In the genomic region with DNA sequence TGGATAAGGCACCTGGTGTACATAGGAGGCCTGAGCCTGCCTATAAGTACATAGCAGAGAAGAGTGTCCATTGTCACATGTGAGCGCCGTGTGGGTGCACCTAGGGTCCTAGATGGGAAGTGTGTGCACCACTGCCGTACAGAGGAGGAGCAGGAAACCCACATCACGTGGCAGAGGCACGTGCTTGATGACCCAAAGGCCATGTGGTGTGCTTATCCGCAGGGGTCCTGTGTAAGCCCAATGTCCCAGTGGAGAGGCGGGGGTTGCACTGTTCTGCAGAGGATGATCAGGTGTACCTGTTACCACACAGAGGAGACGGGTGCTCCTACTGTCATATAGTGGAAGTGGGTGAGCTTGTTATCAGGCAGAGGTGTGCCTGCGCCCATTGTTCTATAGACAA, we compare ENCODE assay signal across 1 cellular context.
TF ChIP-seq lines count a peak whose summit lies in the region.

No MANE protein-coding gene starts in this region.

TF ChIP-seq in GM23338, 12 proteins besides CTCF, POLR2A, EP300 and RAD21 (continued from another document):
- TF ChIP-seq, protein P1, sequence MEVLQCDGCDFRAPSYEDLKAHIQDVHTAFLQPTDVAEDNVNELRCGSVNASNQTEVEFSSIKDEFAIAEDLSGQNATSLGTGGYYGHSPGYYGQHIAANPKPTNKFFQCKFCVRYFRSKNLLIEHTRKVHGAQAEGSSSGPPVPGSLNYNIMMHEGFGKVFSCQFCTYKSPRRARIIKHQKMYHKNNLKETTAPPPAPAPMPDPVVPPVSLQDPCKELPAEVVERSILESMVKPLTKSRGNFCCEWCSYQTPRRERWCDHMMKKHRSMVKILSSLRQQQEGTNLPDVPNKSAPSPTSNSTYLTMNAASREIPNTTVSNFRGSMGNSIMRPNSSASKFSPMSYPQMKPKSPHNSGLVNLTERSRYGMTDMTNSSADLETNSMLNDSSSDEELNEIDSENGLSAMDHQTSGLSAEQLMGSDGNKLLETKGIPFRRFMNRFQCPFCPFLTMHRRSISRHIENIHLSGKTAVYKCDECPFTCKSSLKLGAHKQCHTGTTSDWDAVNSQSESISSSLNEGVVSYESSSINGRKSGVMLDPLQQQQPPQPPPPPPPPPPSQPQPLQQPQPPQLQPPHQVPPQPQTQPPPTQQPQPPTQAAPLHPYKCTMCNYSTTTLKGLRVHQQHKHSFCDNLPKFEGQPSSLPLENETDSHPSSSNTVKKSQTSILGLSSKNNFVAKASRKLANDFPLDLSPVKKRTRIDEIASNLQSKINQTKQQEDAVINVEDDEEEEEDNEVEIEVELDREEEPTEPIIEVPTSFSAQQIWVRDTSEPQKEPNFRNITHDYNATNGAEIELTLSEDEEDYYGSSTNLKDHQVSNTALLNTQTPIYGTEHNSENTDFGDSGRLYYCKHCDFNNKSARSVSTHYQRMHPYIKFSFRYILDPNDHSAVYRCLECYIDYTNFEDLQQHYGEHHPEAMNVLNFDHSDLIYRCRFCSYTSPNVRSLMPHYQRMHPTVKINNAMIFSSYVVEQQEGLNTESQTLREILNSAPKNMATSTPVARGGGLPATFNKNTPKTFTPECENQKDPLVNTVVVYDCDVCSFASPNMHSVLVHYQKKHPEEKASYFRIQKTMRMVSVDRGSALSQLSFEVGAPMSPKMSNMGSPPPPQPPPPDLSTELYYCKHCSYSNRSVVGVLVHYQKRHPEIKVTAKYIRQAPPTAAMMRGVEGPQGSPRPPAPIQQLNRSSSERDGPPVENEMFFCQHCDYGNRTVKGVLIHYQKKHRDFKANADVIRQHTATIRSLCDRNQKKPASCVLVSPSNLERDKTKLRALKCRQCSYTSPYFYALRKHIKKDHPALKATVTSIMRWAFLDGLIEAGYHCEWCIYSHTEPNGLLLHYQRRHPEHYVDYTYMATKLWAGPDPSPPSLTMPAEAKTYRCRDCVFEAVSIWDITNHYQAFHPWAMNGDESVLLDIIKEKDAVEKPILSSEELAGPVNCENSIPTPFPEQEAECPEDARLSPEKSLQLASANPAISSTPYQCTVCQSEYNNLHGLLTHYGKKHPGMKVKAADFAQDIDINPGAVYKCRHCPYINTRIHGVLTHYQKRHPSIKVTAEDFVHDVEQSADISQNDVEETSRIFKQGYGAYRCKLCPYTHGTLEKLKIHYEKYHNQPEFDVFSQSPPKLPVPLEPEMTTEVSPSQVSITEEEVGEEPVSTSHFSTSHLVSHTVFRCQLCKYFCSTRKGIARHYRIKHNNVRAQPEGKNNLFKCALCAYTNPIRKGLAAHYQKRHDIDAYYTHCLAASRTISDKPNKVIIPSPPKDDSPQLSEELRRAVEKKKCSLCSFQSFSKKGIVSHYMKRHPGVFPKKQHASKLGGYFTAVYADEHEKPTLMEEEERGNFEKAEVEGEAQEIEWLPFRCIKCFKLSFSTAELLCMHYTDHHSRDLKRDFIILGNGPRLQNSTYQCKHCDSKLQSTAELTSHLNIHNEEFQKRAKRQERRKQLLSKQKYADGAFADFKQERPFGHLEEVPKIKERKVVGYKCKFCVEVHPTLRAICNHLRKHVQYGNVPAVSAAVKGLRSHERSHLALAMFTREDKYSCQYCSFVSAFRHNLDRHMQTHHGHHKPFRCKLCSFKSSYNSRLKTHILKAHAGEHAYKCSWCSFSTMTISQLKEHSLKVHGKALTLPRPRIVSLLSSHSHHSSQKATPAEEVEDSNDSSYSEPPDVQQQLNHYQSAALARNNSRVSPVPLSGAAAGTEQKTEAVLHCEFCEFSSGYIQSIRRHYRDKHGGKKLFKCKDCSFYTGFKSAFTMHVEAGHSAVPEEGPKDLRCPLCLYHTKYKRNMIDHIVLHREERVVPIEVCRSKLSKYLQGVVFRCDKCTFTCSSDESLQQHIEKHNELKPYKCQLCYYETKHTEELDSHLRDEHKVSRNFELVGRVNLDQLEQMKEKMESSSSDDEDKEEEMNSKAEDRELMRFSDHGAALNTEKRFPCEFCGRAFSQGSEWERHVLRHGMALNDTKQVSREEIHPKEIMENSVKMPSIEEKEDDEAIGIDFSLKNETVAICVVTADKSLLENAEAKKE (CRISPR knock-in tag; IDR thresholded peaks at IDR 0.05) = no peak
- TF ChIP-seq STAT1 (IDR thresholded peaks at IDR 0.05; ENCODE audit: unreplicated experiment) = no peak
- TF ChIP-seq, protein P2, sequence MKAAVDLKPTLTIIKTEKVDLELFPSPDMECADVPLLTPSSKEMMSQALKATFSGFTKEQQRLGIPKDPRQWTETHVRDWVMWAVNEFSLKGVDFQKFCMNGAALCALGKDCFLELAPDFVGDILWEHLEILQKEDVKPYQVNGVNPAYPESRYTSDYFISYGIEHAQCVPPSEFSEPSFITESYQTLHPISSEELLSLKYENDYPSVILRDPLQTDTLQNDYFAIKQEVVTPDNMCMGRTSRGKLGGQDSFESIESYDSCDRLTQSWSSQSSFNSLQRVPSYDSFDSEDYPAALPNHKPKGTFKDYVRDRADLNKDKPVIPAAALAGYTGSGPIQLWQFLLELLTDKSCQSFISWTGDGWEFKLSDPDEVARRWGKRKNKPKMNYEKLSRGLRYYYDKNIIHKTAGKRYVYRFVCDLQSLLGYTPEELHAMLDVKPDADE (IDR thresholded peaks at IDR 0.05) = no peak
- no peak for TF ChIP-seq CREB1 (CRISPR knock-in tag; IDR thresholded peaks at IDR 0.05; ENCODE audit: low read depth)
- no peak for TF ChIP-seq JUNB (IDR thresholded peaks at IDR 0.05; ENCODE audit: unreplicated experiment)
- TF ChIP-seq POLR2AphosphoS5 (IDR thresholded peaks at IDR 0.05; ENCODE audit: low read depth) = no peak
- TF ChIP-seq ZNF114 (CRISPR knock-in tag; IDR thresholded peaks at IDR 0.05) = no peak
- TF ChIP-seq EZH2phosphoT487 (IDR thresholded peaks at IDR 0.05; ENCODE audit: unreplicated experiment) = no peak
- TF ChIP-seq EZH2 (IDR thresholded peaks at IDR 0.05; ENCODE audit: low read depth, unreplicated experiment) = no peak
- TF ChIP-seq, protein P3, sequence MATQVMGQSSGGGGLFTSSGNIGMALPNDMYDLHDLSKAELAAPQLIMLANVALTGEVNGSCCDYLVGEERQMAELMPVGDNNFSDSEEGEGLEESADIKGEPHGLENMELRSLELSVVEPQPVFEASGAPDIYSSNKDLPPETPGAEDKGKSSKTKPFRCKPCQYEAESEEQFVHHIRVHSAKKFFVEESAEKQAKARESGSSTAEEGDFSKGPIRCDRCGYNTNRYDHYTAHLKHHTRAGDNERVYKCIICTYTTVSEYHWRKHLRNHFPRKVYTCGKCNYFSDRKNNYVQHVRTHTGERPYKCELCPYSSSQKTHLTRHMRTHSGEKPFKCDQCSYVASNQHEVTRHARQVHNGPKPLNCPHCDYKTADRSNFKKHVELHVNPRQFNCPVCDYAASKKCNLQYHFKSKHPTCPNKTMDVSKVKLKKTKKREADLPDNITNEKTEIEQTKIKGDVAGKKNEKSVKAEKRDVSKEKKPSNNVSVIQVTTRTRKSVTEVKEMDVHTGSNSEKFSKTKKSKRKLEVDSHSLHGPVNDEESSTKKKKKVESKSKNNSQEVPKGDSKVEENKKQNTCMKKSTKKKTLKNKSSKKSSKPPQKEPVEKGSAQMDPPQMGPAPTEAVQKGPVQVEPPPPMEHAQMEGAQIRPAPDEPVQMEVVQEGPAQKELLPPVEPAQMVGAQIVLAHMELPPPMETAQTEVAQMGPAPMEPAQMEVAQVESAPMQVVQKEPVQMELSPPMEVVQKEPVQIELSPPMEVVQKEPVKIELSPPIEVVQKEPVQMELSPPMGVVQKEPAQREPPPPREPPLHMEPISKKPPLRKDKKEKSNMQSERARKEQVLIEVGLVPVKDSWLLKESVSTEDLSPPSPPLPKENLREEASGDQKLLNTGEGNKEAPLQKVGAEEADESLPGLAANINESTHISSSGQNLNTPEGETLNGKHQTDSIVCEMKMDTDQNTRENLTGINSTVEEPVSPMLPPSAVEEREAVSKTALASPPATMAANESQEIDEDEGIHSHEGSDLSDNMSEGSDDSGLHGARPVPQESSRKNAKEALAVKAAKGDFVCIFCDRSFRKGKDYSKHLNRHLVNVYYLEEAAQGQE (IDR thresholded peaks at IDR 0.05; ENCODE audit: unreplicated experiment) = no peak
TF ChIP-seq in GM23338: peak in this region for 0.
